In the genomic region with DNA sequence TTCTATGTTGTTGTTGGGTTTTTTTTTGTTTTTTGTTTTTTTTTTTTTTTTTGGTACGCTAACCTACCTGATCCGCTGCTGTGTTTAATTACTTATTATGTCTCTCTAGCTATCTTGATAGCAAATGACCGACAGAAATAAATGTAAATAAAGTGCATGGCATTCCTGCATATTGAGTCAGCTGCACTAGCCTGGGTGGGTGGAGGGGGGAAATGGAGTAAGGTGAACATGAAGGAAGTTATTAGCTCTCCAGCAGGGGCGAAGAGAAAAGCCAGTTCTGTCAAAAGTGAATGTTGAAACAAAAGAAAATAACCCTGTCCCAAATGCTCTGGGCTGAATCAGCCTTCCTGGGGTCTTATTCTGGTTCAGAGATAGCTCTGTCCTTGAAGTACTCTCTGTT, we compare ENCODE assay signal across 13 cellular contexts.
"Had no signal": no experiment of that assay in that cellular context is flagged by ENCODE, and none has a peak within 500 bp of the region (broad histone marks: within the 10 kb centered on the region; RNA-seq: fewer than 3 reads in every experiment).

No MANE protein-coding gene starts in this region.

- H3K36me3 ChIP-seq: esophagus muscularis mucosa, left ventricle myocardium inferior had no signal

- H3K4me3 Mint-ChIP-seq: activated B cell treated with CpG ODN at 0.5 μM for 24 hours; activated CD4-positive, alpha-beta T cell treated with anti-CD3 and anti-CD28 coated beads, Interleukin-2, amount 10 ng/mL, durations not matched to agents 7 days and 5 days; activated naive CD4-positive, alpha-beta T cell treated with anti-CD3 and anti-CD28 coated beads, Interleukin-2, amount 10 ng/mL, durations not matched to agents 7 days and 5 days; nephron progenitor cell had no signal

- H3K27me3 ChIP-seq: esophagus muscularis mucosa had no signal

- H3K4me1 Mint-ChIP-seq: activated B cell treated with CpG ODN at 0.5 μM for 24 hours; activated CD4-positive, alpha-beta T cell treated with anti-CD3 and anti-CD28 coated beads, Interleukin-2, amount 10 ng/mL, durations not matched to agents 7 days and 5 days; activated naive CD4-positive, alpha-beta T cell treated with anti-CD3 and anti-CD28 coated beads, Interleukin-2, amount 10 ng/mL, durations not matched to agents 7 days and 5 days; nephron progenitor cell had no signal

- H3K27ac ChIP-seq: dorsolateral prefrontal cortex, esophagus muscularis mucosa, left ventricle myocardium inferior had no signal

- H3K27ac Mint-ChIP-seq: activated B cell treated with CpG ODN at 0.5 μM for 24 hours; activated CD4-positive, alpha-beta T cell treated with anti-CD3 and anti-CD28 coated beads, Interleukin-2, amount 10 ng/mL, durations not matched to agents 7 days and 5 days; activated naive CD4-positive, alpha-beta T cell treated with anti-CD3 and anti-CD28 coated beads, Interleukin-2, amount 10 ng/mL, durations not matched to agents 7 days and 5 days; activated T-helper 2 cell treated with anti-CD3 and anti-CD28 coated beads, Interferon-gamma antibody, Interleukin-2, Interleukin-4, amounts not matched to agents 10 μg/mL and 5 μg/mL and 100 μg/mL, durations not matched to agents 14 hours and 24 hours and 36 hours; nephron progenitor cell had no signal

- H3K9me3 Mint-ChIP-seq: activated B cell treated with CpG ODN at 0.5 μM for 24 hours; activated CD4-positive, alpha-beta T cell treated with anti-CD3 and anti-CD28 coated beads, Interleukin-2, amount 10 ng/mL, durations not matched to agents 7 days and 5 days; activated naive CD4-positive, alpha-beta T cell treated with anti-CD3 and anti-CD28 coated beads, Interleukin-2, amount 10 ng/mL, durations not matched to agents 7 days and 5 days; activated T-helper 2 cell treated with anti-CD3 and anti-CD28 coated beads, Interferon-gamma antibody, Interleukin-2, Interleukin-4, amounts not matched to agents 10 μg/mL and 5 μg/mL and 100 μg/mL, durations not matched to agents 14 hours and 24 hours and 36 hours; nephron progenitor cell had no signal

- H3K4me1 ChIP-seq: esophagus muscularis mucosa, left ventricle myocardium inferior had no signal

- H3K4me3 ChIP-seq: dorsolateral prefrontal cortex, esophagus muscularis mucosa, left ventricle myocardium inferior had no signal

- H3K9me3 ChIP-seq: esophagus muscularis mucosa, left ventricle myocardium inferior had no signal

- H3K36me3 Mint-ChIP-seq: activated naive CD4-positive, alpha-beta T cell treated with anti-CD3 and anti-CD28 coated beads, Interleukin-2, amount 10 ng/mL, durations not matched to agents 7 days and 5 days had no signal

- H3K27me3 Mint-ChIP-seq: activated CD4-positive, alpha-beta T cell treated with anti-CD3 and anti-CD28 coated beads, Interleukin-2, amount 10 ng/mL, durations not matched to agents 7 days and 5 days; activated naive CD4-positive, alpha-beta T cell treated with anti-CD3 and anti-CD28 coated beads, Interleukin-2, amount 10 ng/mL, durations not matched to agents 7 days and 5 days had no signal

- DNase-seq: activated B cell treated with CpG ODN at 0.5 μM for 24 hours; activated CD4-positive, alpha-beta T cell treated with anti-CD3 and anti-CD28 coated beads, Interleukin-2, amount 10 ng/mL, durations not matched to agents 7 days and 5 days; activated naive CD4-positive, alpha-beta T cell treated with anti-CD3 and anti-CD28 coated beads, Interleukin-2, amount 10 ng/mL, durations not matched to agents 7 days and 5 days; dorsolateral prefrontal cortex; left ventricle myocardium inferior; mesenchymal stem cell; nephron progenitor cell; stimulated activated CD4-positive, alpha-beta T cell treated with anti-CD3 and anti-CD28 coated beads, Interleukin-12 subunit alpha, Interleukin-12 subunit beta, amount 100 ng/mL, for 4 hours; stimulated activated naive CD4-positive, alpha-beta T cell; substantia nigra; trophoblast cell had no signal
